Comparison of ENCODE assay signal across 1 cellular context in genomic region chr21:31408306-31409088, GRCh38.
TF ChIP-seq lines count a peak whose summit lies in the region.

No MANE protein-coding gene starts in this region.

TF ChIP-seq in GM23338, 12 proteins besides CTCF, POLR2A, EP300 and RAD21 (continued from another document):
- TF ChIP-seq, protein P1, sequence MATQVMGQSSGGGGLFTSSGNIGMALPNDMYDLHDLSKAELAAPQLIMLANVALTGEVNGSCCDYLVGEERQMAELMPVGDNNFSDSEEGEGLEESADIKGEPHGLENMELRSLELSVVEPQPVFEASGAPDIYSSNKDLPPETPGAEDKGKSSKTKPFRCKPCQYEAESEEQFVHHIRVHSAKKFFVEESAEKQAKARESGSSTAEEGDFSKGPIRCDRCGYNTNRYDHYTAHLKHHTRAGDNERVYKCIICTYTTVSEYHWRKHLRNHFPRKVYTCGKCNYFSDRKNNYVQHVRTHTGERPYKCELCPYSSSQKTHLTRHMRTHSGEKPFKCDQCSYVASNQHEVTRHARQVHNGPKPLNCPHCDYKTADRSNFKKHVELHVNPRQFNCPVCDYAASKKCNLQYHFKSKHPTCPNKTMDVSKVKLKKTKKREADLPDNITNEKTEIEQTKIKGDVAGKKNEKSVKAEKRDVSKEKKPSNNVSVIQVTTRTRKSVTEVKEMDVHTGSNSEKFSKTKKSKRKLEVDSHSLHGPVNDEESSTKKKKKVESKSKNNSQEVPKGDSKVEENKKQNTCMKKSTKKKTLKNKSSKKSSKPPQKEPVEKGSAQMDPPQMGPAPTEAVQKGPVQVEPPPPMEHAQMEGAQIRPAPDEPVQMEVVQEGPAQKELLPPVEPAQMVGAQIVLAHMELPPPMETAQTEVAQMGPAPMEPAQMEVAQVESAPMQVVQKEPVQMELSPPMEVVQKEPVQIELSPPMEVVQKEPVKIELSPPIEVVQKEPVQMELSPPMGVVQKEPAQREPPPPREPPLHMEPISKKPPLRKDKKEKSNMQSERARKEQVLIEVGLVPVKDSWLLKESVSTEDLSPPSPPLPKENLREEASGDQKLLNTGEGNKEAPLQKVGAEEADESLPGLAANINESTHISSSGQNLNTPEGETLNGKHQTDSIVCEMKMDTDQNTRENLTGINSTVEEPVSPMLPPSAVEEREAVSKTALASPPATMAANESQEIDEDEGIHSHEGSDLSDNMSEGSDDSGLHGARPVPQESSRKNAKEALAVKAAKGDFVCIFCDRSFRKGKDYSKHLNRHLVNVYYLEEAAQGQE (IDR thresholded peaks at IDR 0.05; ENCODE audit: unreplicated experiment) = no peak
- TF ChIP-seq STAT1 (IDR thresholded peaks at IDR 0.05; ENCODE audit: unreplicated experiment) (no peak), ZNF331 (CRISPR knock-in tag; IDR thresholded peaks at IDR 0.05; ENCODE audit: low read depth) (no peak), ZNF114 (CRISPR knock-in tag; IDR thresholded peaks at IDR 0.05) (no peak), POLR2AphosphoS5 (IDR thresholded peaks at IDR 0.05; ENCODE audit: low read depth) (no peak), CREB1 (CRISPR knock-in tag; IDR thresholded peaks at IDR 0.05; ENCODE audit: low read depth) (no peak)
- TF ChIP-seq, protein P2, sequence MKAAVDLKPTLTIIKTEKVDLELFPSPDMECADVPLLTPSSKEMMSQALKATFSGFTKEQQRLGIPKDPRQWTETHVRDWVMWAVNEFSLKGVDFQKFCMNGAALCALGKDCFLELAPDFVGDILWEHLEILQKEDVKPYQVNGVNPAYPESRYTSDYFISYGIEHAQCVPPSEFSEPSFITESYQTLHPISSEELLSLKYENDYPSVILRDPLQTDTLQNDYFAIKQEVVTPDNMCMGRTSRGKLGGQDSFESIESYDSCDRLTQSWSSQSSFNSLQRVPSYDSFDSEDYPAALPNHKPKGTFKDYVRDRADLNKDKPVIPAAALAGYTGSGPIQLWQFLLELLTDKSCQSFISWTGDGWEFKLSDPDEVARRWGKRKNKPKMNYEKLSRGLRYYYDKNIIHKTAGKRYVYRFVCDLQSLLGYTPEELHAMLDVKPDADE (IDR thresholded peaks at IDR 0.05) = no peak
